In genomic region chr1:212567676-212568075, GRCh38 we compare ENCODE assay signal across 10 cellular contexts. TPM values are rescaled to one million over a fixed set of nuclear protein-coding genes. Genes with fewer than 3 reads are reported as not detected.
A peak's percentile ranks its signal among the peaks of the same experiment; 100 is the strongest.
DNase-seq lines count a peak whose midpoint lies in the region; ATAC-seq and TF ChIP-seq lines count a peak whose summit lies in the region.
"Had no signal": no experiment of that assay in that cellular context is flagged by ENCODE, and none has a peak within 500 bp of the region (broad histone marks: within the 10 kb centered on the region; RNA-seq: fewer than 3 reads in every experiment).

No MANE protein-coding gene starts in this region.

- TF ChIP-seq POLR2A in spleen (IDR thresholded peaks at IDR 0.05), result no peak

- H3K9me3 Mint-ChIP-seq in glutamatergic neuron (ENCODE audit: unreplicated experiment), result peaks cover 3% of the 10 kb centered on the region

- no peak for TF ChIP-seq RAD21 in SK-N-SH (IDR thresholded peaks at IDR 0.05; ENCODE audit: low read length)

- no peaks in the 10 kb centered on the region for H4K20me1 ChIP-seq in SK-N-SH (ENCODE audit: insufficient read depth)

- no peaks in the 10 kb centered on the region for H3K9me2 ChIP-seq in SK-N-SH

- no peak for ATAC-seq in SK-N-SH treated with all-trans-retinoic acid at 6 μM for 48 hours

- 80% methylated on average over 2 of the region's 2 CpGs for WGBS in SK-N-SH (ENCODE audit: low lambda C conversion rate)
- 80 to 92% (median 91%) methylated on average over 2 of the region's 2 CpGs for WGBS in spleen, 5 donors

- no peak overlapping the region for H2AFZ ChIP-seq in SK-N-SH (ENCODE audit: low read depth)

- no peak overlapping the region for H3K4me3 Mint-ChIP-seq in glutamatergic neuron (ENCODE audit: unreplicated experiment)

- H3K27ac Mint-ChIP-seq in glutamatergic neuron (ENCODE audit: unreplicated experiment), result peak overlapping the region; percentile 82

- TF ChIP-seq EP300 in SK-N-SH (IDR thresholded peaks at IDR 0.05; ENCODE audit: borderline replicate concordance in 1 of 2, low read depth in 1 of 2, low read length in 1 of 2), result no peak

- CTCF ChIA-PET in SK-N-SH (lab: Yijun Ruan, JAX), result interaction anchor here (0.6 to 2.7 kb wide), 4 partner anchors 29 to 112 kb away, joined by 3 to 13 read pairs (median 5); partner anchors contain the start of gene ATF3

- H3K36me3 ChIP-seq in SK-N-SH (replicated peaks in 1 of 2; ENCODE audit: control insufficient read depth in 1 of 2, insufficient read depth in 2 of 2, low read length in 1 of 2) (no peaks in the 10 kb centered on the region), SK-N-MC (ENCODE audit: insufficient read depth, low read length) (no peaks in the 10 kb centered on the region), spleen (no peaks in the 10 kb centered on the region), ascending aorta (no peaks in the 10 kb centered on the region)
- H3K36me3 ChIP-seq: tibial artery had no signal

- H3K9ac ChIP-seq in SK-N-SH, result no peak overlapping the region
- peak overlapping the region; percentile 71 for H3K9ac ChIP-seq in SK-N-MC (ENCODE audit: insufficient read length)

- H3K4me2 ChIP-seq in SK-N-SH, result 0 out of 2 replicates have a peak overlapping the region, but pooled peaks have one; percentile 85

- peaks cover 18% of the 10 kb centered on the region for H3K4me1 Mint-ChIP-seq in glutamatergic neuron (ENCODE audit: low read depth, unreplicated experiment)

- H3K79me2 ChIP-seq in SK-N-SH (ENCODE audit: insufficient read depth), result no peaks in the 10 kb centered on the region

- TF ChIP-seq CTCF in SK-N-SH (IDR thresholded peaks at IDR 0.05) (no peak), glutamatergic neuron (IDR thresholded peaks at IDR 0.05; ENCODE audit: partially characterized antibody, unreplicated experiment) (no peak), spleen (IDR thresholded peaks at IDR 0.05 in 8 of 11, conservative IDR thresholded peaks at IDR 0.05 in 3 of 11) (no peak), ascending aorta (IDR thresholded peaks at IDR 0.05) (no peak)

- H3K9me3 ChIP-seq in SK-N-SH (no peaks in the 10 kb centered on the region), SK-N-MC (ENCODE audit: low read depth, low read length) (no peaks in the 10 kb centered on the region), spleen (peaks cover 0 to 7% (median 2%) of the 10 kb centered on the region in 8 donors), ascending aorta (no peaks in the 10 kb centered on the region)
- H3K9me3 ChIP-seq: tibial artery had no signal

- H3K27ac ChIP-seq in SK-N-SH (ENCODE audit: low read depth in 2 of 2, low read length in 1 of 2) (peak overlapping the region in 1 of 2 experiments; percentile 75; a peak in 1 of 4 replicates), SK-N-MC (peak overlapping the region; percentile 92), spleen (peak overlapping the region in 6 of 8 donors; percentile 76 to 86 (median 84)), ascending aorta (peak overlapping the region in 1 of 2 donors; percentile 61)

- DNase-seq in SK-N-SH, result no peak
- no peak for DNase-seq in SK-N-MC (ENCODE audit: low read depth, low spot score)
- no peak for DNase-seq in glutamatergic neuron
- DNase-seq in spleen, result no peak
- no peak for DNase-seq in ascending aorta (ENCODE audit: low spot score in 2 of 2)
- no peak for DNase-seq in HPDE6-E6E7 (ENCODE audit: extremely low spot score)
- no peak for DNase-seq in activated gamma-delta T cell (lab: John Stamatoyannopoulos, UW)
- DNase-seq: Right ventricle myocardium superior, tibial artery had no signal

- intact Hi-C loops in spleen (cut with DNase I; ENCODE audit: low total_unique reads) (no loop called here), ascending aorta (cut with DNase I) (loop anchor here (10.0 kb wide), 1 partner anchor 533 kb away; the partner anchor contains the start of genes DTL and INTS7)

- no peak overlapping the region for H3K4me3 ChIP-seq in SK-N-SH (ENCODE audit: low read depth in 2 of 2, low read length in 1 of 2)
- H3K4me3 ChIP-seq in SK-N-MC, result peak overlapping the region; percentile 76
- H3K4me3 ChIP-seq in spleen, result no peak overlapping the region
- peak overlapping the region in 1 of 2 donors; percentile 60 for H3K4me3 ChIP-seq in ascending aorta

- H3K36me3 Mint-ChIP-seq in glutamatergic neuron (ENCODE audit: unreplicated experiment), result no peaks in the 10 kb centered on the region

- H3K27me3 Mint-ChIP-seq in glutamatergic neuron (ENCODE audit: unreplicated experiment), result peaks cover 5% of the 10 kb centered on the region

- POLR2A ChIA-PET in SK-N-SH (lab: Yijun Ruan, JAX), result interaction anchor here (1.7 kb wide), 1 partner anchor 41 kb away, joined by 6 read pairs; the partner anchor contains the start of gene ATF3

- no peaks in the 10 kb centered on the region for H3F3A ChIP-seq in SK-N-SH (replicated peaks; ENCODE audit: insufficient read depth)

- H3K27me3 ChIP-seq in SK-N-SH (ENCODE audit: insufficient read depth) (no peaks in the 10 kb centered on the region), spleen (replicated peaks in 1 of 7) (no peaks in the 10 kb centered on the region), ascending aorta (no peaks in the 10 kb centered on the region)
- H3K27me3 ChIP-seq: tibial artery had no signal

- peaks cover 6 to 14% of the 10 kb centered on the region in 2 experiments; a peak in 3 of 4 replicates for H3K4me1 ChIP-seq in SK-N-SH (ENCODE audit: control insufficient read depth in 1 of 2, insufficient read depth in 2 of 2, low read depth in 1 of 2, low read length in 1 of 2)
- peaks cover 2 to 25% (median 17%) of the 10 kb centered on the region in 6 donors for H3K4me1 ChIP-seq in spleen
- peaks cover 0 to 4% of the 10 kb centered on the region in 2 donors for H3K4me1 ChIP-seq in ascending aorta

TF ChIP-seq in SK-N-SH, 30 proteins besides CTCF, POLR2A, EP300 and RAD21:
- TF ChIP-seq GATA2 (CRISPR knock-in tag; IDR thresholded peaks at IDR 0.05), result no peak
- no peak for TF ChIP-seq RFX5 (IDR thresholded peaks at IDR 0.05; ENCODE audit: low read length)
- TF ChIP-seq, protein P1, sequence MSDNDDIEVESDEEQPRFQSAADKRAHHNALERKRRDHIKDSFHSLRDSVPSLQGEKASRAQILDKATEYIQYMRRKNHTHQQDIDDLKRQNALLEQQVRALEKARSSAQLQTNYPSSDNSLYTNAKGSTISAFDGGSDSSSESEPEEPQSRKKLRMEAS (IDR thresholded peaks at IDR 0.05; ENCODE audit: low read depth), result no peak
- TF ChIP-seq RXRA (IDR thresholded peaks at IDR 0.05; ENCODE audit: borderline replicate concordance, low read depth), result no peak
- TF ChIP-seq TCF12 (IDR thresholded peaks at IDR 0.05), result no peak
- TF ChIP-seq, protein P2, sequence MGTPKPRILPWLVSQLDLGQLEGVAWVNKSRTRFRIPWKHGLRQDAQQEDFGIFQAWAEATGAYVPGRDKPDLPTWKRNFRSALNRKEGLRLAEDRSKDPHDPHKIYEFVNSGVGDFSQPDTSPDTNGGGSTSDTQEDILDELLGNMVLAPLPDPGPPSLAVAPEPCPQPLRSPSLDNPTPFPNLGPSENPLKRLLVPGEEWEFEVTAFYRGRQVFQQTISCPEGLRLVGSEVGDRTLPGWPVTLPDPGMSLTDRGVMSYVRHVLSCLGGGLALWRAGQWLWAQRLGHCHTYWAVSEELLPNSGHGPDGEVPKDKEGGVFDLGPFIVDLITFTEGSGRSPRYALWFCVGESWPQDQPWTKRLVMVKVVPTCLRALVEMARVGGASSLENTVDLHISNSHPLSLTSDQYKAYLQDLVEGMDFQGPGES (IDR thresholded peaks at IDR 0.05; ENCODE audit: low read depth, low read length), result no peak

TF ChIP-seq in SK-N-SH treated with all-trans-retinoic acid at 6 μM for 48 hours, 23 proteins besides CTCF, POLR2A, EP300 and RAD21 (continues in another document):
- TF ChIP-seq GLIS3 (CRISPR knock-in tag; IDR thresholded peaks at IDR 0.05), result no peak
- no peak for TF ChIP-seq ESRRG (CRISPR knock-in tag; IDR thresholded peaks at IDR 0.05)
- TF ChIP-seq SNAI2 (CRISPR knock-in tag; IDR thresholded peaks at IDR 0.05), result no peak
- TF ChIP-seq ARNTL (CRISPR knock-in tag; IDR thresholded peaks at IDR 0.05; ENCODE audit: borderline replicate concordance, low read depth), result no peak
- TF ChIP-seq TSHZ2 (CRISPR knock-in tag; IDR thresholded peaks at IDR 0.05), result no peak
- TF ChIP-seq ZC3H10 (CRISPR knock-in tag; IDR thresholded peaks at IDR 0.05), result no peak

RNA-seq across cellular contexts. Expression of gene ATF3, which starts 40.9 kb away (rescaled TPM):
- polyA plus RNA-seq in SK-N-SH (2012; rRNA removed) (29.7 TPM in 2 replicates), spleen (10 to 100 TPM in 1 of 3 donors, 1 to 10 TPM in 2; 2.4 to 10.7 (median 4.5) TPM)
- polyA plus RNA-seq in SK-N-SH (2012; cell fraction: cytosol; rRNA removed), result 16.4 and 25.6 TPM in 2 replicates
- 75.2 and 130 TPM in 2 replicates for polyA plus RNA-seq in SK-N-SH (2012; cell fraction: nucleus; rRNA removed)
- total RNA-seq in glutamatergic neuron (ENCODE audit: unreplicated experiment) (35.3 TPM), spleen (10 to 100 TPM in 3 of 7 donors, 1 to 10 TPM in 4; 1.4 to 31.8 (median 8.3) TPM), ascending aorta (79.1 TPM)
